Comparison of ENCODE assay signal across 23 cellular contexts in the genomic region with DNA sequence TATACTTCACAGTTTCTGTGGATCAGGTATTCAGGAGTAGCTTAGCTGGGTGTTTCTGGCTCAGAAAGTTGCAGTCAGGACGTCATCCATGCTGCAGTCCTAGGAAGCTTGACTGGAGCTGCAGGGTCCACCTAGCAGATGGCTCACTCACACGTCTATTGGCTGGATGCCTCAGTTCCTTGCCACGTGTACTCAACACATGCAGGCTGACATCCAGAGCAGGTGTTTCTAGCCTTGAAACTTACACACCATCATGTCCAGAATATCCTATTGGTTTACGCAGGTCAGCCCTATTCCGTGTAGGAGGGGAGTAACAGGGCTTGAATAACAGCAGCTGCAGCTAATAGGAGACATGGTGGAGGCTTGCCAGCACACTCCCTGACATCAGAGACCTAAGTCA.
DNase-seq lines count a peak whose midpoint lies in the region; ATAC-seq lines count a peak whose summit lies in the region.
"Had no signal": no experiment of that assay in that cellular context is flagged by ENCODE, and none has a peak within 500 bp of the region (broad histone marks: within the 10 kb centered on the region; RNA-seq: fewer than 3 reads in every experiment).

No MANE protein-coding gene starts in this region.

- no peak for ATAC-seq in HG03432 (IDR thresholded peaks at IDR 0.05; ENCODE audit: unreplicated experiment)
- ATAC-seq: activated naive CD4-positive, alpha-beta T cell treated with anti-CD3 and anti-CD28 coated beads, Interleukin-2, amount 50 U/mL, for 72 hours; activated T-helper 17 cell treated with anti-CD3 and anti-CD28 coated beads, Interleukin-2, amount 50 U/mL, for 72 hours; HepG2; naive thymus-derived CD8-positive, alpha-beta T cell had no signal

- peak; percentile 45 for DNase-seq in DMS153 (lab: John Stamatoyannopoulos, UW)
- DNase-seq in DMS153 treated with DMSO at 0.1 percent for 48 hours (lab: John Stamatoyannopoulos, UW; ENCODE audit: unreplicated experiment), result no peak
- DNase-seq in NCI-H1105 treated with DMSO at 0.1 percent for 48 hours (lab: John Stamatoyannopoulos, UW), result peak; percentile 29
- peak; percentile 54 for DNase-seq in NCI-H510A (lab: John Stamatoyannopoulos, UW)
- DNase-seq in cerebellum (ENCODE audit: low spot score), result peak; percentile 20
- DNase-seq in NCI-H82 (lab: John Stamatoyannopoulos, UW), result no peak
- DNase-seq in ecto neural progenitor cell (ENCODE audit: low spot score), result no peak
- DNase-seq: activated CD4-positive, alpha-beta T cell treated with anti-CD3 and anti-CD28 coated beads, Interleukin-2, amount 50 U/mL, for 48 hours; activated CD8-positive, alpha-beta memory T cell treated with anti-CD3 and anti-CD28 coated beads, Interleukin-2, amount 50 U/mL, for 4 hours; caudate nucleus; CD4-positive, CD25-positive, alpha-beta regulatory T cell; dermis blood vessel endothelial cell; DMS79; GOT3; hypothalamus; naive thymus-derived CD8-positive, alpha-beta T cell; NK-92 treated with Interleukin-12 subunit alpha and Interleukin-12 subunit beta, amount 100 ng/mL, for 24 hours; retina; SIG-M5 had no signal

Comparison
In these comparisons a context has a peak if more than half of its experiments do, and no peak if none do; other contexts are left out.
1. DNase-seq: peak in DMS153 (single experiment), NCI-H1105 treated with DMSO at 0.1 percent for 48 hours (single experiment), NCI-H510A (single experiment) and cerebellum (single experiment); none in DMS153 treated with DMSO at 0.1 percent for 48 hours (single experiment), NCI-H82 (single experiment) and ecto neural progenitor cell (single experiment).